In the genomic region with DNA sequence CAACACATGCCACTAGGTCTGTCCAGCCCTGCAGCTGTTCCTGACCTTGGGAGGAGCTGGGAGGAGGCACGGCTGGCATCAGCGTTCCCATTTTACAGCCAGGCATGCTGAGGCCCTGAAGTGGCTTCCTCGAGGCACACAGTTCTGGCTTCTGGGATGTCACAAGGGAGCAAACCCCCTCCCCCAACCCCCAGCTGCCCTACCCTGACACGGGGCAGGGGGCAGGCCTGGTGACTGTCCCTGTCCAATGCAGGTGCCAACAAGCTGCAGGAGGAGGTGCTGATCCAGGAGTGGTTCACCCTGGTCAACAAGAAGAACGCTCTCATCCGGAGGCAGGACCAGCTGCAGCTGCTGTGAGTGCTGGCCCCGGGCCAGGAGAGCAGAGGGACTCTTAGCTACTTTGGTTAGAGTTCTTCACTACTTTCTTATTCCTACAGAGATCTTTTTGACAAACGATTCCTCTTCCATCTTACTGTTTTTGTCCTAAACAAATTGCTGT, we compare ENCODE assay signal across 1 cellular context.
TF ChIP-seq lines count a peak whose summit lies in the region.

No MANE protein-coding gene starts in this region.

TF ChIP-seq in IMR-90, 13 proteins besides CTCF, POLR2A, EP300 and RAD21:
- no peak for TF ChIP-seq NFE2L2 (IDR thresholded peaks at IDR 0.05; ENCODE audit: low read depth, low read length)
- TF ChIP-seq RFX5 (IDR thresholded peaks at IDR 0.05; ENCODE audit: low read depth, low read length), result no peak
- no peak for TF ChIP-seq SMC3 (IDR thresholded peaks at IDR 0.05; ENCODE audit: low read depth, low read length)
- TF ChIP-seq CEBPB (IDR thresholded peaks at IDR 0.05; ENCODE audit: low read depth, low read length), result no peak
- no peak for TF ChIP-seq RCOR1 (IDR thresholded peaks at IDR 0.05; ENCODE audit: insufficient replicate concordance, low read length)
TF ChIP-seq in IMR-90: peak in this region for 0.
